21 cellular contexts compared by ENCODE assay signal in the genomic region with DNA sequence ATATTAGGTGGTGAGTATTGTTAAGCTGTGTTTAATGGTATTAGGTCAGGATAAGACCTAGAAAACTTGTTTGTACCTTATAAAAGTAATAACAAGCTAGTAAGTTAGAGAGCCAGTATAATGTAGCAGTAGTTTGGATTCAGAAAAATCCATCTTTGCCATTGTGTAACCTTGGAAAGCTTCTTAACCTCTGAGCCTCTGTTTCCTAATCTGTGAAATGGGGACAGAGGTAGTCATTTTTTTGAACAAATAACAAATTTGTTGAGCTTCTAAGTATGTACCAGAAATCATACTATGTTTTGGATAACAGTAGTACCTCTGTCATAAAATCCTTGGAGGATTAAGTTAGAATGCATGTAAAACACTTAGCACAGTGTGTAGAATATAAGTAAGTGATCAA. TPM values are rescaled to one million over a fixed set of nuclear protein-coding genes. Genes with fewer than 3 reads are reported as not detected.
A peak's percentile ranks its signal among the peaks of the same experiment; 100 is the strongest.
DNase-seq lines count a peak whose midpoint lies in the region; ATAC-seq, FAIRE-seq and TF ChIP-seq lines count a peak whose summit lies in the region.
"Had no signal": no experiment of that assay in that cellular context is flagged by ENCODE, and none has a peak within 500 bp of the region (broad histone marks: within the 10 kb centered on the region; RNA-seq: fewer than 3 reads in every experiment).

No MANE protein-coding gene starts in this region.

- no peaks in the 10 kb centered on the region for H3K9me3 Mint-ChIP-seq in CD4-positive, CD25-positive, alpha-beta regulatory T cell
- no peaks in the 10 kb centered on the region for H3K9me3 Mint-ChIP-seq in effector memory CD8-positive, alpha-beta T cell
- H3K9me3 Mint-ChIP-seq: CD4-positive, alpha-beta memory T cell had no signal

- FAIRE-seq in A549 (lab: Jason Lieb, UNC) = no peak
- no peak for FAIRE-seq in RCC 7860 (lab: Jason Lieb, UNC)
- FAIRE-seq: GM12892, GM18507 had no signal

- intact Hi-C loops in sciatic nerve (cut with DNase I) = no loop called here

- no peak overlapping the region for H2AFZ ChIP-seq in mesenchymal stem cell (ENCODE audit: low read depth, low read length)

- no peak overlapping the region for H2BK5ac ChIP-seq in mesenchymal stem cell (ENCODE audit: low read depth, low read length, poor library complexity, severe bottlenecking)

- TF ChIP-seq EP300 in A549 (IDR thresholded peaks at IDR 0.05) = no peak

- H3K4me3 ChIP-seq in A549 (no peak overlapping the region), mesenchymal stem cell (ENCODE audit: insufficient read depth in 1 of 2, low read depth in 1 of 2, low read length in 2 of 2) (no peak overlapping the region)
- peak overlapping the region; percentile 51 for H3K4me3 ChIP-seq in CD4-positive, CD25-positive, alpha-beta regulatory T cell (ENCODE audit: low read depth, low read length)
- H3K4me3 ChIP-seq: BLaER1 had no signal

- H3K36me3 ChIP-seq in CD4-positive, CD25-positive, alpha-beta regulatory T cell (ENCODE audit: control insufficient read depth, insufficient read depth, low read length) = peaks cover 43% of the 10 kb centered on the region
- peaks cover 0 to 48% of the 10 kb centered on the region in 2 experiments for H3K36me3 ChIP-seq in mesenchymal stem cell (ENCODE audit: control insufficient read depth in 1 of 2, insufficient read depth in 2 of 2, low read depth in 1 of 2, low read length in 2 of 2)

- peaks cover 18% of the 10 kb centered on the region for H3K36me3 Mint-ChIP-seq in CD4-positive, CD25-positive, alpha-beta regulatory T cell
- peaks cover 73% of the 10 kb centered on the region for H3K36me3 Mint-ChIP-seq in effector memory CD8-positive, alpha-beta T cell (ENCODE audit: insufficient read depth)

- no peaks in the 10 kb centered on the region for H3K27me3 ChIP-seq in CD4-positive, CD25-positive, alpha-beta regulatory T cell (ENCODE audit: control insufficient read depth, insufficient read depth, low read length)
- no peaks in the 10 kb centered on the region for H3K27me3 ChIP-seq in mesenchymal stem cell (ENCODE audit: control insufficient read depth in 1 of 2, insufficient read depth in 1 of 2, low read length in 2 of 2)
- H3K27me3 ChIP-seq: BLaER1 had no signal

- no peaks in the 10 kb centered on the region for H3K79me1 ChIP-seq in mesenchymal stem cell (replicated peaks; ENCODE audit: low read length, poor library complexity, severe bottlenecking)

- TF ChIP-seq POLR2A in A549 (IDR thresholded peaks at IDR 0.05; ENCODE audit: low read length) = no peak

- H3K27ac Mint-ChIP-seq in CD4-positive, CD25-positive, alpha-beta regulatory T cell = no peak overlapping the region
- H3K27ac Mint-ChIP-seq in effector memory CD8-positive, alpha-beta T cell = peak overlapping the region; percentile 81 to 82

- H3K14ac ChIP-seq in mesenchymal stem cell (ENCODE audit: low read length in 2 of 2) = no peak overlapping the region

- no peak overlapping the region for H3K9ac ChIP-seq in mesenchymal stem cell (ENCODE audit: low read length)
- H3K9ac ChIP-seq: BLaER1 had no signal

- no peak overlapping the region for H3K18ac ChIP-seq in mesenchymal stem cell (ENCODE audit: low read depth in 1 of 2, low read length in 2 of 2)

- H3K27ac ChIP-seq in A549 = peak overlapping the region in 1 of 2 experiments; percentile 49; a peak in 2 of 6 replicates
- no peak overlapping the region for H3K27ac ChIP-seq in CD4-positive, CD25-positive, alpha-beta regulatory T cell (ENCODE audit: insufficient read depth, low read length, poor library complexity, severe bottlenecking)
- H3K27ac ChIP-seq in mesenchymal stem cell (ENCODE audit: low read length, poor library complexity, severe bottlenecking) = no peak overlapping the region
- H3K27ac ChIP-seq: BLaER1 had no signal

- no peak for ATAC-seq in A549
- ATAC-seq in CD4-positive, CD25-positive, alpha-beta regulatory T cell (ENCODE audit: low read depth in 2 of 2) = no peak
- ATAC-seq in effector memory CD8-positive, alpha-beta T cell (replicated peaks) = no peak
- ATAC-seq in sciatic nerve = no peak

- peak overlapping the region in 1 of 4 donors; percentile 8 for H3K4me3 Mint-ChIP-seq in CD4-positive, CD25-positive, alpha-beta regulatory T cell
- no peak overlapping the region for H3K4me3 Mint-ChIP-seq in effector memory CD8-positive, alpha-beta T cell

- H3K4ac ChIP-seq in mesenchymal stem cell (ENCODE audit: low read depth in 1 of 2, low read length in 2 of 2) = no peak overlapping the region

- H3K4me1 Mint-ChIP-seq in CD4-positive, CD25-positive, alpha-beta regulatory T cell = peaks cover 46 to 77% (median 59%) of the 10 kb centered on the region in 4 donors
- H3K4me1 Mint-ChIP-seq in effector memory CD8-positive, alpha-beta T cell (ENCODE audit: low read depth in 2 of 2) = peaks cover 32 to 60% of the 10 kb centered on the region in 2 donors

- no peaks in the 10 kb centered on the region for H3K9me3 ChIP-seq in A549
- no peaks in the 10 kb centered on the region for H3K9me3 ChIP-seq in CD4-positive, CD25-positive, alpha-beta regulatory T cell (ENCODE audit: control insufficient read depth in 2 of 2, low read length in 2 of 2)
- H3K9me3 ChIP-seq in mesenchymal stem cell (ENCODE audit: control insufficient read depth, low read length) = no peaks in the 10 kb centered on the region

- no peak overlapping the region for H4K91ac ChIP-seq in mesenchymal stem cell (ENCODE audit: low read length)

- H3K27me3 Mint-ChIP-seq in CD4-positive, CD25-positive, alpha-beta regulatory T cell = no peaks in the 10 kb centered on the region
- H3K27me3 Mint-ChIP-seq in effector memory CD8-positive, alpha-beta T cell = no peaks in the 10 kb centered on the region
- H3K27me3 Mint-ChIP-seq: CD4-positive, alpha-beta memory T cell had no signal

- H2AK5ac ChIP-seq in mesenchymal stem cell (ENCODE audit: low read length, severe bottlenecking) = no peak overlapping the region

- H2BK15ac ChIP-seq in mesenchymal stem cell (ENCODE audit: low read depth, poor library complexity, severe bottlenecking) = no peak overlapping the region

- CTCF ChIA-PET in A549 (lab: Yijun Ruan, JAX) = interaction anchor here (0.9 to 2.5 kb wide), 4 partner anchors 9 to 112 kb away, joined by 3 to 10 read pairs (median 4); no protein-coding TSS in a partner anchor

- no peak for TF ChIP-seq RAD21 in A549 (conservative IDR thresholded peaks at IDR 0.05 in 1 of 2, IDR thresholded peaks at IDR 0.05 in 1 of 2)

- POLR2A ChIA-PET in A549 (lab: Yijun Ruan, JAX) = interaction anchor here (0.8 kb wide), 1 partner anchor 55 kb away, joined by 3 read pairs; no protein-coding TSS in a partner anchor

- no peak overlapping the region for H4K8ac ChIP-seq in mesenchymal stem cell (ENCODE audit: low read length)

- H3K23ac ChIP-seq in mesenchymal stem cell (ENCODE audit: low read length in 2 of 2) = no peak overlapping the region

- DNase-seq in A549 (ENCODE audit: low read depth in 1 of 2, low spot score in 1 of 2) = no peak
- no peak for DNase-seq in CD4-positive, CD25-positive, alpha-beta regulatory T cell
- peak; percentile 8 for DNase-seq in RCC 7860 (ENCODE audit: low spot score)
- no peak for DNase-seq in effector memory CD8-positive, alpha-beta T cell
- DNase-seq in mesenchymal stem cell = no peak
- DNase-seq in nucleus accumbens (lab: John Stamatoyannopoulos, UW) = no peak
- DNase-seq in NCI-H1105 (lab: John Stamatoyannopoulos, UW) = no peak
- no peak for DNase-seq in sciatic nerve (ENCODE audit: low spot score)
- DNase-seq: ACHN; CD4-positive, alpha-beta memory T cell; DMS153; KG1; NCI-H1092 treated with DMSO at 0.1 percent for 48 hours; NCI-H146; NCI-H2029; NCI-H226; NCI-H524 treated with DMSO at 0.1 percent for 48 hours; Right ventricle myocardium superior had no signal

- peaks cover 100% of the 10 kb centered on the region for H3K4me1 ChIP-seq in A549
- H3K4me1 ChIP-seq in CD4-positive, CD25-positive, alpha-beta regulatory T cell (ENCODE audit: control insufficient read depth, insufficient read depth, low read length, poor library complexity, severe bottlenecking) = peaks cover 32% of the 10 kb centered on the region
- H3K4me1 ChIP-seq in mesenchymal stem cell (ENCODE audit: control insufficient read depth, insufficient read depth, low read depth, low read length) = peaks cover 2% of the 10 kb centered on the region

- no peak overlapping the region for H2BK12ac ChIP-seq in mesenchymal stem cell (ENCODE audit: low read length in 2 of 2)

- H3K4me2 ChIP-seq in A549 = peak overlapping the region; percentile 91
- H3K4me2 ChIP-seq in mesenchymal stem cell (ENCODE audit: low read length, poor library complexity, severe bottlenecking) = no peak overlapping the region
- H3K4me2 ChIP-seq: BLaER1 had no signal

- TF ChIP-seq CTCF in A549 (IDR thresholded peaks at IDR 0.05) = no peak

- H2BK120ac ChIP-seq in mesenchymal stem cell (ENCODE audit: low read depth, low read length) = no peak overlapping the region

TF ChIP-seq in A549, 52 proteins besides CTCF, POLR2A, EP300 and RAD21 (continues in another document):
- no peak for TF ChIP-seq MAFK (IDR thresholded peaks at IDR 0.05; ENCODE audit: partially characterized antibody)
- TF ChIP-seq CHD4 (IDR thresholded peaks at IDR 0.05; ENCODE audit: borderline replicate concordance) = peak; percentile 54; the same call in 1 of the 2 replicates
- no peak for TF ChIP-seq GATA3 (IDR thresholded peaks at IDR 0.05; ENCODE audit: borderline replicate concordance)
- TF ChIP-seq HDAC2 (IDR thresholded peaks at IDR 0.05) = 0 out of 2 replicates have a peak, but pooled peaks have one; percentile 63
- TF ChIP-seq ESRRA (IDR thresholded peaks at IDR 0.05; ENCODE audit: borderline replicate concordance, low read length) = 0 out of 2 replicates have a peak, but pooled peaks have one; percentile 40
- TF ChIP-seq KDM1A (IDR thresholded peaks at IDR 0.05; ENCODE audit: low read depth) = peak; percentile 92
- no peak for TF ChIP-seq ZSCAN20 (CRISPR knock-in tag; IDR thresholded peaks at IDR 0.05)

RNA-seq across cellular contexts. Expression of gene GLS, which starts 12.5 kb away (rescaled TPM):
- polyA plus RNA-seq in A549 (2011; rRNA removed) = 221 and 269 TPM in 2 replicates
- polyA plus RNA-seq in A549 (2012; cell fraction: cytosol; rRNA removed) = 27.9 and 32.7 TPM in 2 replicates
- polyA plus RNA-seq in A549 (2012; cell fraction: nucleus; rRNA removed) = 49.7 and 80.3 TPM in 2 replicates
- 270 to 321 TPM (median 286 TPM) in 3 replicates for polyA plus RNA-seq in A549 (2017; fragmentation: RNase III; extraction: RNeasy Plus Mini Kit Qiagen cat#74134 plus additional on column Dnase treatment)
- polyA minus RNA-seq in A549 (2011; rRNA and poly(A)+ RNA removed) = 194 and 213 TPM in 2 replicates
- total RNA-seq in CD4-positive, CD25-positive, alpha-beta regulatory T cell = 301 TPM
- polyA plus RNA-seq in CD4-positive, CD25-positive, alpha-beta regulatory T cell = 10 to 100 TPM; 38.7 to 65.7 (median 43.9) TPM
- 33.6 TPM for polyA plus RNA-seq in mesenchymal stem cell (2013, experiment 1 of 2)
- 34.7 TPM for polyA plus RNA-seq in mesenchymal stem cell (2013, experiment 2 of 2)
- total RNA-seq in sciatic nerve = 165 TPM

Comparison
In these comparisons a context has a peak if more than half of its experiments do, and no peak if none do; other contexts are left out.
1. H3K27ac Mint-ChIP-seq: peak in effector memory CD8-positive, alpha-beta T cell (2 of 2); none in CD4-positive, CD25-positive, alpha-beta regulatory T cell (0 of 3).